ENCODE assay signal across 12 cellular contexts in genomic region chr5:139287890-139288635, GRCh38. TPM values are rescaled to one million over a fixed set of nuclear protein-coding genes. Genes with fewer than 3 reads are reported as not detected.
DNase-seq lines count a peak whose midpoint lies in the region; TF ChIP-seq lines count a peak whose summit lies in the region.
"Had no signal": no experiment of that assay in that cellular context is flagged by ENCODE, and none has a peak within 500 bp of the region (broad histone marks: within the 10 kb centered on the region; RNA-seq: fewer than 3 reads in every experiment).

No MANE protein-coding gene starts in this region.

- H3K4me3 ChIP-seq in epithelial cell of esophagus (ENCODE audit: low read length) (no peak overlapping the region), thyroid gland (replicated peaks in 1 of 3) (no peak overlapping the region)
- H3K4me3 ChIP-seq: heart right ventricle had no signal

- intact Hi-C loops in thyroid gland (cut with DNase I) = no loop called here

- H3K4me3 Mint-ChIP-seq in activated naive CD4-positive, alpha-beta T cell treated with anti-CD3 and anti-CD28 coated beads, Interleukin-2, amount 10 ng/mL, durations not matched to agents 7 days and 5 days = no peak overlapping the region

- no peaks in the 10 kb centered on the region for H3K9me3 ChIP-seq in thyroid gland

- H3K4me1 ChIP-seq in thyroid gland = peaks cover 1 to 3% of the 10 kb centered on the region in 2 donors

- peak overlapping the region; percentile 35 for H3K27ac Mint-ChIP-seq in activated naive CD4-positive, alpha-beta T cell treated with anti-CD3 and anti-CD28 coated beads, Interleukin-2, amount 10 ng/mL, durations not matched to agents 7 days and 5 days

- peaks cover 0 to 2% of the 10 kb centered on the region in 2 donors for H3K36me3 ChIP-seq in thyroid gland

- CTCF ChIA-PET in activated naive CD4-positive, alpha-beta T cell treated with anti-CD3 and anti-CD28 coated beads, Interleukin-2, amount 10 ng/mL, durations not matched to agents 7 days and 5 days (lab: Charles Lee) = interaction anchor here (0.6 to 1.7 kb wide), 6 partner anchors 11 to 114 kb away, joined by 3 to 7 read pairs (median 4); no protein-coding TSS in a partner anchor

- H3K9me3 Mint-ChIP-seq in activated naive CD4-positive, alpha-beta T cell treated with anti-CD3 and anti-CD28 coated beads, Interleukin-2, amount 10 ng/mL, durations not matched to agents 7 days and 5 days = no peaks in the 10 kb centered on the region

- no peaks in the 10 kb centered on the region for H3K27me3 Mint-ChIP-seq in activated naive CD4-positive, alpha-beta T cell treated with anti-CD3 and anti-CD28 coated beads, Interleukin-2, amount 10 ng/mL, durations not matched to agents 7 days and 5 days
- H3K27me3 Mint-ChIP-seq: CD4-positive, CD25-positive, alpha-beta regulatory T cell had no signal

- H3K27me3 ChIP-seq in thyroid gland = no peaks in the 10 kb centered on the region
- H3K27me3 ChIP-seq: heart right ventricle had no signal

- DNase-seq in activated naive CD4-positive, alpha-beta T cell treated with anti-CD3 and anti-CD28 coated beads, Interleukin-2, amount 10 ng/mL, durations not matched to agents 7 days and 5 days = no peak
- no peak for DNase-seq in activated naive CD4-positive, alpha-beta T cell (lab: John Stamatoyannopoulos, UW)
- DNase-seq in RKO (ENCODE audit: low spot score) = peak; percentile 40
- DNase-seq in epithelial cell of esophagus (ENCODE audit: low read depth) = peak; percentile 60
- DNase-seq in thyroid gland = no peak
- DNase-seq in NCI-H1048 (lab: John Stamatoyannopoulos, UW) = no peak
- no peak for DNase-seq in superior temporal gyrus (ENCODE audit: extremely low spot score)
- DNase-seq in GM20000 (ENCODE audit: low spot score) = no peak
- DNase-seq: heart right ventricle, NCI-H2081, posterior cingulate gyrus had no signal

- peak; percentile 33 for TF ChIP-seq CTCF in epithelial cell of esophagus (IDR thresholded peaks at IDR 0.05; ENCODE audit: insufficient read depth, low read depth, low read length, missing control alignments)
- peak in 4 of 6 experiments; percentile 17 to 24 (median 22) for TF ChIP-seq CTCF in thyroid gland (IDR thresholded peaks at IDR 0.05)
- no peak for TF ChIP-seq CTCF in GM20000 (IDR thresholded peaks at IDR 0.05; ENCODE audit: extremely low read depth, missing control alignments)

- H3K36me3 Mint-ChIP-seq in activated naive CD4-positive, alpha-beta T cell treated with anti-CD3 and anti-CD28 coated beads, Interleukin-2, amount 10 ng/mL, durations not matched to agents 7 days and 5 days = peaks cover 28% of the 10 kb centered on the region

- H3K4me1 Mint-ChIP-seq in activated naive CD4-positive, alpha-beta T cell treated with anti-CD3 and anti-CD28 coated beads, Interleukin-2, amount 10 ng/mL, durations not matched to agents 7 days and 5 days = peaks cover 3% of the 10 kb centered on the region

- TF ChIP-seq POLR2A in thyroid gland (IDR thresholded peaks at IDR 0.05) = no peak

- H3K27ac ChIP-seq in thyroid gland = no peak overlapping the region
- H3K27ac ChIP-seq: heart right ventricle had no signal

- WGBS in thyroid gland, 2 donors = 65 to 70% methylated on average over 10 of the region's 10 CpGs

RNA-seq across cellular contexts. Expression of gene MATR3, which starts 5.5 kb away (rescaled TPM):
- total RNA-seq in thyroid gland = 100 to 1,000 TPM; 343 to 366 (median 354) TPM

RNA-seq across cellular contexts. Expression of gene PAIP2, which starts 53.6 kb away (rescaled TPM):
- 100 to 1,000 TPM in 3 of 4 donors, 10 to 100 TPM in 1; 92.7 to 136 (median 117) TPM for total RNA-seq in thyroid gland

Comparison
In these comparisons a context has a peak if more than half of its experiments do, and no peak if none do; other contexts are left out.
1. DNase-seq: peak in RKO (single experiment) and epithelial cell of esophagus (single experiment); none in activated naive CD4-positive, alpha-beta T cell treated with anti-CD3 and anti-CD28 coated beads, Interleukin-2, amount 10 ng/mL, durations not matched to agents 7 days and 5 days (single experiment), activated naive CD4-positive, alpha-beta T cell (0 of 4), thyroid gland (0 of 2), NCI-H1048 (single experiment), superior temporal gyrus (single experiment) and GM20000 (single experiment).